ENCODE assay signal across 11 cellular contexts in genomic region chr2:3578987-3579386, GRCh38. TPM values are rescaled to one million over a fixed set of nuclear protein-coding genes. Genes with fewer than 3 reads are reported as not detected.
A peak's percentile ranks its signal among the peaks of the same experiment; 100 is the strongest.
DNase-seq lines count a peak whose midpoint lies in the region; ATAC-seq and TF ChIP-seq lines count a peak whose summit lies in the region.
"Had no signal": no experiment of that assay in that cellular context is flagged by ENCODE, and none has a peak within 500 bp of the region (broad histone marks: within the 10 kb centered on the region; RNA-seq: fewer than 3 reads in every experiment).

No MANE protein-coding gene starts in this region.

- H3K4me1 ChIP-seq in cardiac muscle cell (ENCODE audit: low read depth), result peaks cover 18% of the 10 kb centered on the region

- H3K36me3 ChIP-seq in cardiac muscle cell, result peaks cover 61% of the 10 kb centered on the region

- no peaks in the 10 kb centered on the region for H3K9me3 Mint-ChIP-seq in activated B cell treated with CpG ODN at 0.5 μM for 24 hours

- intact Hi-C loops in left ventricle myocardium superior (cut with micrococcal nuclease), result no loop called here
- intact Hi-C loops in activated B cell treated with CpG ODN at 0.5 μM for 24 hours (cut with micrococcal nuclease), result no loop called here
- intact Hi-C loops in left colon (cut with DNase I, micrococcal nuclease), result no loop called here

- DNase-seq in cardiac muscle cell (ENCODE audit: low read depth in 1 of 2, low spot score in 1 of 2) (no peak), left ventricle myocardium superior (no peak), activated B cell treated with CpG ODN at 0.5 μM for 24 hours (no peak), fibroblast of villous mesenchyme (ENCODE audit: low read depth) (no peak), left colon (no peak), GM03348 (ENCODE audit: low spot score) (no peak), hypothalamus (lab: John Stamatoyannopoulos, UW) (no peak), retina (no peak)
- DNase-seq: C1 segment of cervical spinal cord, head of caudate nucleus had no signal

- peaks cover 45% of the 10 kb centered on the region for H3K4me1 Mint-ChIP-seq in activated B cell treated with CpG ODN at 0.5 μM for 24 hours

- no peaks in the 10 kb centered on the region for H3K27me3 Mint-ChIP-seq in activated B cell treated with CpG ODN at 0.5 μM for 24 hours

- TF ChIP-seq CTCF in cardiac muscle cell (IDR thresholded peaks at IDR 0.05; ENCODE audit: low read depth, low read length) (no peak), activated B cell treated with CpG ODN at 0.5 μM for 24 hours (IDR thresholded peaks at IDR 0.05) (no peak), fibroblast of villous mesenchyme (IDR thresholded peaks at IDR 0.05; ENCODE audit: insufficient read depth, low read depth, low read length) (no peak)

- ATAC-seq in left ventricle myocardium superior (no peak), activated B cell treated with CpG ODN at 0.5 μM for 24 hours (ENCODE audit: low read depth) (no peak), left colon (no peak)
- ATAC-seq: sciatic nerve had no signal

- no peak overlapping the region for H3K27ac Mint-ChIP-seq in activated B cell treated with CpG ODN at 0.5 μM for 24 hours

- CTCF ChIA-PET in activated B cell treated with CpG ODN at 0.5 μM for 24 hours (lab: Charles Lee), result no interaction called here

- no peaks in the 10 kb centered on the region for H3K27me3 ChIP-seq in cardiac muscle cell

- H3K36me3 Mint-ChIP-seq in activated B cell treated with CpG ODN at 0.5 μM for 24 hours (ENCODE audit: low read depth), result peaks cover 84% of the 10 kb centered on the region

- H3K4me3 Mint-ChIP-seq in activated B cell treated with CpG ODN at 0.5 μM for 24 hours, result peak overlapping the region; percentile 19

- peak overlapping the region; percentile 19 for H3K27ac ChIP-seq in cardiac muscle cell

- POLR2A ChIA-PET in activated B cell treated with CpG ODN at 0.5 μM for 24 hours (lab: Charles Lee), result interaction anchor here (0.8 to 1.9 kb wide), 2 partner anchors 15 to 21 kb away, joined by 5 to 6 read pairs; partner anchors contain the start of gene RNASEH1

- no peak overlapping the region for H3K4me3 ChIP-seq in cardiac muscle cell
- H3K4me3 ChIP-seq in fibroblast of villous mesenchyme (ENCODE audit: low read depth, low read length), result peak overlapping the region; percentile 40

- H3K9me3 ChIP-seq in cardiac muscle cell (ENCODE audit: low read depth), result no peaks in the 10 kb centered on the region

RNA-seq across cellular contexts. Expression of gene RPS7, which starts 3.9 kb away (rescaled TPM):
- total RNA-seq in cardiac muscle cell (2,923 and 3,227 TPM in 2 replicates), left ventricle myocardium superior (574 TPM), activated B cell treated with CpG ODN at 0.5 μM for 24 hours (2,155 and 2,436 TPM in 2 replicates), fibroblast of villous mesenchyme (1,279 and 1,357 TPM in 2 replicates), left colon (100 to 1,000 TPM; 894 to 955 TPM)
- 487 and 521 TPM in 2 replicates for polyA plus RNA-seq in cardiac muscle cell

RNA-seq across cellular contexts. Expression of gene COLEC11, which starts 15.9 kb away (rescaled TPM):
- 4.7 and 5.4 TPM in 2 replicates for total RNA-seq in cardiac muscle cell
- 5.1 and 5.8 TPM in 2 replicates for polyA plus RNA-seq in cardiac muscle cell
- total RNA-seq in left ventricle myocardium superior, result 2.1 TPM
- not detected in 2 replicates for total RNA-seq in activated B cell treated with CpG ODN at 0.5 μM for 24 hours
- 0.43 and 1.6 TPM in 2 replicates for total RNA-seq in fibroblast of villous mesenchyme
- total RNA-seq in left colon, result 1 to 10 TPM in 1 of 2 donors, under 1 TPM in 1; 0.85 to 1.2 TPM

RNA-seq across cellular contexts. Expression of gene RNASEH1, which starts 20.9 kb away (rescaled TPM):
- total RNA-seq in cardiac muscle cell (24.3 and 24.5 TPM in 2 replicates), left ventricle myocardium superior (22.9 TPM), activated B cell treated with CpG ODN at 0.5 μM for 24 hours (27.4 and 28.5 TPM in 2 replicates), fibroblast of villous mesenchyme (42.7 and 48.3 TPM in 2 replicates), left colon (10 to 100 TPM; 14.4 to 14.7 TPM)
- polyA plus RNA-seq in cardiac muscle cell, result 34.9 and 41.5 TPM in 2 replicates

RNA-seq across cellular contexts. Expression of gene ADI1, which starts 59.7 kb away (rescaled TPM):
- 15.3 and 26.5 TPM in 2 replicates for total RNA-seq in cardiac muscle cell
- polyA plus RNA-seq in cardiac muscle cell, result 30.3 and 65.9 TPM in 2 replicates
- 153 TPM for total RNA-seq in left ventricle myocardium superior
- 19.2 and 20.5 TPM in 2 replicates for total RNA-seq in activated B cell treated with CpG ODN at 0.5 μM for 24 hours
- total RNA-seq in fibroblast of villous mesenchyme, result 47.7 and 66.5 TPM in 2 replicates
- 100 to 1,000 TPM in 1 of 2 donors, 10 to 100 TPM in 1; 64.3 to 105 TPM for total RNA-seq in left colon
